ENCODE assay signal across 23 cellular contexts in genomic region chr13:84686973-84687372, GRCh38.
A peak's percentile ranks its signal among the peaks of the same experiment; 100 is the strongest.
DNase-seq lines count a peak whose midpoint lies in the region; ATAC-seq and TF ChIP-seq lines count a peak whose summit lies in the region.
"Had no signal": no experiment of that assay in that cellular context is flagged by ENCODE, and none has a peak within 500 bp of the region (broad histone marks: within the 10 kb centered on the region; RNA-seq: fewer than 3 reads in every experiment).

No MANE protein-coding gene starts in this region.

- TF ChIP-seq POLR2A in body of pancreas (IDR thresholded peaks at IDR 0.05), result no peak

- H3K4me1 Mint-ChIP-seq in stimulated activated memory B cell treated with anti-CD40 and anti-IgM and Interleukin-4, amounts not matched to agents 10 μg/mL and 1 μg/mL and 100 μg/mL, for 72 hours, result no peaks in the 10 kb centered on the region
- no peaks in the 10 kb centered on the region for H3K4me1 Mint-ChIP-seq in CD4-positive, alpha-beta T cell (ENCODE audit: low read depth)
- H3K4me1 Mint-ChIP-seq: CD4-positive, alpha-beta memory T cell had no signal

- no peaks in the 10 kb centered on the region for H3K27me3 ChIP-seq in body of pancreas
- no peaks in the 10 kb centered on the region for H3K27me3 ChIP-seq in CD4-positive, alpha-beta T cell (ENCODE audit: control insufficient read depth, insufficient read depth, low read length)
- H3K27me3 ChIP-seq: BLaER1 treated with 17β-estradiol and CSF1 and Interleukin-3, amounts not matched to agents 10 nM and 100 nM had no signal

- no peaks in the 10 kb centered on the region for H3K36me3 ChIP-seq in body of pancreas (replicated peaks in 1 of 2; ENCODE audit: insufficient read depth in 1 of 2, low read depth in 2 of 2)
- H3K36me3 ChIP-seq: BLaER1 treated with 17β-estradiol and CSF1 and Interleukin-3, amounts not matched to agents 10 nM and 100 nM had no signal

- H3K9me3 Mint-ChIP-seq in stimulated activated memory B cell treated with anti-CD40 and anti-IgM and Interleukin-4, amounts not matched to agents 10 μg/mL and 1 μg/mL and 100 μg/mL, for 72 hours, result peaks cover 3% of the 10 kb centered on the region
- no peaks in the 10 kb centered on the region for H3K9me3 Mint-ChIP-seq in CD4-positive, alpha-beta T cell

- no peak overlapping the region for H3K27ac ChIP-seq in body of pancreas
- H3K27ac ChIP-seq in CD4-positive, alpha-beta T cell (ENCODE audit: low read depth, low read length), result no peak overlapping the region
- H3K27ac ChIP-seq: A549; BLaER1 treated with 17β-estradiol and CSF1 and Interleukin-3, amounts not matched to agents 10 nM and 100 nM; PC-9 had no signal

- 36 to 48% methylated on average over 5 of the region's 5 CpGs for WGBS in body of pancreas, 2 donors

- no peaks in the 10 kb centered on the region for H3K9me3 ChIP-seq in body of pancreas
- no peaks in the 10 kb centered on the region for H3K9me3 ChIP-seq in CD4-positive, alpha-beta T cell (ENCODE audit: control insufficient read depth, low read length)
- H3K9me3 ChIP-seq: A549 had no signal

- H3K4me3 Mint-ChIP-seq in stimulated activated memory B cell treated with anti-CD40 and anti-IgM and Interleukin-4, amounts not matched to agents 10 μg/mL and 1 μg/mL and 100 μg/mL, for 72 hours, result no peak overlapping the region
- no peak overlapping the region for H3K4me3 Mint-ChIP-seq in CD4-positive, alpha-beta T cell
- H3K4me3 Mint-ChIP-seq: CD4-positive, alpha-beta memory T cell had no signal

- DNase-seq in NCI-H1092 (lab: John Stamatoyannopoulos, UW) (peak; percentile 63), NCI-H510A (lab: John Stamatoyannopoulos, UW) (peak; percentile 35), body of pancreas (peak in 2 of 4 donors; percentile 31 to 32), DMS 273 (lab: John Stamatoyannopoulos, UW; ENCODE audit: unreplicated experiment) (no peak), G401 (ENCODE audit: low spot score) (no peak)
- DNase-seq in CD4-positive, alpha-beta T cell, result no peak
- DNase-seq: AML-193, COR-L47, DMS 273 treated with DMSO at 0.1 percent for 48 hours, DND-41, H7, Kasumi-1, NCI-H1105 treated with DMSO at 0.1 percent for 48 hours, NCI-H146, NCI-H1930, NCI-H2227 treated with DMSO at 0.1 percent for 48 hours, PC-9, Right ventricle myocardium superior had no signal

- TF ChIP-seq CTCF in body of pancreas (IDR thresholded peaks at IDR 0.05), result no peak
- no peak for TF ChIP-seq CTCF in CD4-positive, alpha-beta T cell (IDR thresholded peaks at IDR 0.05)

- in situ Hi-C loops in G401 (cut with HindIII; ENCODE audit: low sequenced_read_pairs), result no loop called here

- POLR2A ChIA-PET in CD4-positive, alpha-beta T cell (lab: Charles Lee), result no interaction called here

- no peaks in the 10 kb centered on the region for H3K36me3 Mint-ChIP-seq in stimulated activated memory B cell treated with anti-CD40 and anti-IgM and Interleukin-4, amounts not matched to agents 10 μg/mL and 1 μg/mL and 100 μg/mL, for 72 hours
- H3K36me3 Mint-ChIP-seq in CD4-positive, alpha-beta T cell (ENCODE audit: low read depth), result no peaks in the 10 kb centered on the region
- H3K36me3 Mint-ChIP-seq: CD4-positive, alpha-beta memory T cell had no signal

- ATAC-seq in body of pancreas, result peak; percentile 24
- peak; percentile 16 for ATAC-seq in stimulated activated memory B cell treated with anti-CD40 and anti-IgM and Interleukin-4, amounts not matched to agents 10 μg/mL and 1 μg/mL and 100 μg/mL, for 72 hours
- no peak for ATAC-seq in CD4-positive, alpha-beta T cell (ENCODE audit: poor library complexity)
- ATAC-seq: A549, K562 had no signal

- intact Hi-C loops in body of pancreas (cut with DNase I), result no loop called here
- intact Hi-C loops in CD4-positive, alpha-beta T cell (cut with DNase I, micrococcal nuclease), result no loop called here

- peaks cover 20% of the 10 kb centered on the region for H3K4me1 ChIP-seq in body of pancreas
- H3K4me1 ChIP-seq: A549; BLaER1 treated with 17β-estradiol and CSF1 and Interleukin-3, amounts not matched to agents 10 nM and 100 nM had no signal

- H3K27me3 Mint-ChIP-seq in stimulated activated memory B cell treated with anti-CD40 and anti-IgM and Interleukin-4, amounts not matched to agents 10 μg/mL and 1 μg/mL and 100 μg/mL, for 72 hours, result no peaks in the 10 kb centered on the region
- no peaks in the 10 kb centered on the region for H3K27me3 Mint-ChIP-seq in CD4-positive, alpha-beta T cell
- H3K27me3 Mint-ChIP-seq: CD4-positive, alpha-beta memory T cell had no signal

- CTCF ChIA-PET in CD4-positive, alpha-beta T cell (lab: Charles Lee), result no interaction called here

- H3K4me3 ChIP-seq in body of pancreas, result no peak overlapping the region
- H3K4me3 ChIP-seq: A549; BLaER1 treated with 17β-estradiol and CSF1 and Interleukin-3, amounts not matched to agents 10 nM and 100 nM; K562; PC-9 had no signal

- H3K27ac Mint-ChIP-seq in stimulated activated memory B cell treated with anti-CD40 and anti-IgM and Interleukin-4, amounts not matched to agents 10 μg/mL and 1 μg/mL and 100 μg/mL, for 72 hours, result no peak overlapping the region
- no peak overlapping the region for H3K27ac Mint-ChIP-seq in CD4-positive, alpha-beta T cell
- H3K27ac Mint-ChIP-seq: CD4-positive, alpha-beta memory T cell had no signal

Comparison
In these comparisons a context has a peak if more than half of its experiments do, and no peak if none do; other contexts are left out.
1. DNase-seq: peak in NCI-H1092 (single experiment) and NCI-H510A (single experiment); none in DMS 273 (single experiment), CD4-positive, alpha-beta T cell (0 of 10) and G401 (single experiment).